ENCODE assay signal across 15 cellular contexts in genomic region chr7:22700559-22701002, GRCh38. TPM values are rescaled to one million over a fixed set of nuclear protein-coding genes. Genes with fewer than 3 reads are reported as not detected.
DNase-seq lines count a peak whose midpoint lies in the region; ATAC-seq and TF ChIP-seq lines count a peak whose summit lies in the region.
"Had no signal": no experiment of that assay in that cellular context is flagged by ENCODE, and none has a peak within 500 bp of the region (broad histone marks: within the 10 kb centered on the region; RNA-seq: fewer than 3 reads in every experiment).

No MANE protein-coding gene starts in this region.

- H3K27ac ChIP-seq in SK-N-SH (ENCODE audit: low read depth in 2 of 2, low read length in 1 of 2): peak overlapping the region in 1 of 2 experiments; percentile 35; a peak in 1 of 4 replicates
- H3K27ac ChIP-seq: cardiac muscle cell, esophagus muscularis mucosa, WERI-Rb-1 had no signal

- H2AFZ ChIP-seq in SK-N-SH (ENCODE audit: low read depth): no peak overlapping the region

- no peaks in the 10 kb centered on the region for H3K79me2 ChIP-seq in SK-N-SH (ENCODE audit: insufficient read depth)

- H3K9me2 ChIP-seq in SK-N-SH: no peaks in the 10 kb centered on the region

- peaks cover 3% of the 10 kb centered on the region for H3F3A ChIP-seq in SK-N-SH (replicated peaks; ENCODE audit: insufficient read depth)

- no peak for TF ChIP-seq CTCF in SK-N-SH (IDR thresholded peaks at IDR 0.05)

- POLR2A ChIA-PET in SK-N-SH (lab: Yijun Ruan, JAX): no interaction called here

- WGBS in SK-N-SH (ENCODE audit: low lambda C conversion rate): 10% methylated on average over 1 of the region's 1 CpG

- peaks cover 22% of the 10 kb centered on the region; the same call in 1 of the 2 replicates for H3K27me3 ChIP-seq in SK-N-SH (ENCODE audit: insufficient read depth)
- H3K27me3 ChIP-seq: cardiac muscle cell, esophagus muscularis mucosa had no signal

- no peaks in the 10 kb centered on the region for H4K20me1 ChIP-seq in SK-N-SH (ENCODE audit: insufficient read depth)

- CTCF ChIA-PET in SK-N-SH (lab: Yijun Ruan, JAX): interaction anchor here (0.7 to 0.9 kb wide), 2 partner anchors 14 to 220 kb away, joined by 3 read pairs; no protein-coding TSS in a partner anchor

- no peak overlapping the region for H3K4me2 ChIP-seq in SK-N-SH

- no peak for TF ChIP-seq EP300 in SK-N-SH (IDR thresholded peaks at IDR 0.05; ENCODE audit: borderline replicate concordance in 1 of 2, low read depth in 1 of 2, low read length in 1 of 2)

- no peak overlapping the region for H3K4me3 ChIP-seq in SK-N-SH (ENCODE audit: low read depth in 2 of 2, low read length in 1 of 2)
- H3K4me3 ChIP-seq: cardiac muscle cell, esophagus muscularis mucosa had no signal

- no peak for ATAC-seq in HG02970 (IDR thresholded peaks at IDR 0.05; ENCODE audit: low FRiP score, unreplicated experiment)

- no peaks in the 10 kb centered on the region for H3K9me3 ChIP-seq in SK-N-SH
- H3K9me3 ChIP-seq: esophagus muscularis mucosa had no signal

- H3K4me1 ChIP-seq in SK-N-SH (ENCODE audit: control insufficient read depth in 1 of 2, insufficient read depth in 2 of 2, low read depth in 1 of 2, low read length in 1 of 2): no peaks in the 10 kb centered on the region

- TF ChIP-seq RAD21 in SK-N-SH (IDR thresholded peaks at IDR 0.05; ENCODE audit: low read length): no peak

- H3K36me3 ChIP-seq in SK-N-SH (replicated peaks in 1 of 2; ENCODE audit: control insufficient read depth in 1 of 2, insufficient read depth in 2 of 2, low read length in 1 of 2): no peaks in the 10 kb centered on the region
- H3K36me3 ChIP-seq: cardiac muscle cell, esophagus muscularis mucosa, WERI-Rb-1 had no signal

- H3K9ac ChIP-seq in SK-N-SH: no peak overlapping the region

- DNase-seq in A172 (ENCODE audit: low spot score) (peak; percentile 19), GM03348 (ENCODE audit: low spot score) (peak; percentile 50), SK-N-SH (no peak), fibroblast of gingiva (ENCODE audit: low read depth) (peak; percentile 34), globus pallidus (ENCODE audit: low spot score) (no peak), middle frontal gyrus (ENCODE audit: extremely low spot score, low spot score) (no peak), NCI-H146 (lab: John Stamatoyannopoulos, UW) (no peak)
- DNase-seq: CD4-positive, alpha-beta T cell; GOT3; small intestine; WERI-Rb-1 had no signal

TF ChIP-seq in SK-N-SH, 30 proteins besides CTCF, POLR2A, EP300 and RAD21:
- peak; percentile 19; the same call in 1 of the 2 replicates for TF ChIP-seq FOSL2 (IDR thresholded peaks at IDR 0.05; ENCODE audit: borderline replicate concordance, low read depth)
- TF ChIP-seq EZH2phosphoT487 (IDR thresholded peaks at IDR 0.05; ENCODE audit: borderline replicate concordance, low read depth): no peak

RNA-seq across cellular contexts. Expression of gene IL6, which starts 26.4 kb away (rescaled TPM):
- 0.12 TPM in 1 of 2 replicates, not detected in the other for total RNA-seq in A172 (2014; rRNA removed; shearing (Covaris generic))
- 13.6 and 20.5 TPM in 2 replicates for polyA plus RNA-seq in SK-N-SH (2012; rRNA removed)
- polyA plus RNA-seq in SK-N-SH (2012; cell fraction: cytosol; rRNA removed): 15.4 and 22.0 TPM in 2 replicates
- polyA plus RNA-seq in SK-N-SH (2012; cell fraction: nucleus; rRNA removed): 59.0 and 64.8 TPM in 2 replicates
- total RNA-seq: cardiac muscle cell; CD4-positive, alpha-beta T cell; neural crest cell had no signal
- polyA plus RNA-seq: cardiac muscle cell had no signal

Comparison
In these comparisons a context has a peak if more than half of its experiments do, and no peak if none do; other contexts are left out.
1. DNase-seq: peak in A172 (single experiment), GM03348 (single experiment) and fibroblast of gingiva (single experiment); none in SK-N-SH (single experiment), globus pallidus (single experiment), middle frontal gyrus (single experiment) and NCI-H146 (single experiment).